In the genomic region with DNA sequence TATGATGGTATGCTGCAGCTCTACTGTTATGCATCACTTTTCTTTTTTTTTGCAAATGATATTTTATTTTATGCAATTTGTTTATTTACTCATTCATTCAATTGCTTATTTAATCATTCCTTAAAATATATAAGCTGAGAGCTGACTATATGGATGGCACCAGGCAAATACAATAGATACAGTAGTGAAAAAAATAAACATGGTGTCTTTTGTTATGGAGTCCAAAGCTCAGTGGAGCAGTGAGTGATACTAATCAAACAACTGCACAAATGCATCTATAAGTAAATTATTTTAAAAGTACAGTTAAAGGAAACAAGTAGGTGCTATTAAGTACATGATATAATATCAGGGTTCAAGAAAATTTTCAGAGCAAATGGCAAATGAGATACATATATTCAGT, we compare ENCODE assay signal across 6 cellular contexts.
DNase-seq lines count a peak whose midpoint lies in the region; ATAC-seq, FAIRE-seq and TF ChIP-seq lines count a peak whose summit lies in the region.
"Not testable (repeated sequence)": the region's sequence is repeated elsewhere in the genome, so short reads cannot be mapped to it uniquely, and the experiment has no call there.

No MANE protein-coding gene starts in this region.

- TF ChIP-seq CTCF in HepG2 (CRISPR knock-in tag; IDR thresholded peaks at IDR 0.05) = not testable (repeated sequence)

- not testable (repeated sequence) for TF ChIP-seq EP300 in HepG2 (IDR thresholded peaks at IDR 0.05; ENCODE audit: low read depth in 2 of 2, low read length in 2 of 2); HepG2 (CRISPR knock-in tag; IDR thresholded peaks at IDR 0.05; ENCODE audit: borderline replicate concordance)

- intact Hi-C loops in HepG2 (cut with micrococcal nuclease; ENCODE audit: unreplicated experiment) = not testable (repeated sequence)

- DNase-seq in DMS53 (lab: John Stamatoyannopoulos, UW) = peak; percentile 40
- not testable (repeated sequence) for DNase-seq in H54 (ENCODE audit: insufficient read length, low spot score); RCC 7860 (ENCODE audit: low spot score); HepG2 (ENCODE audit: low spot score); small intestine

- not testable (repeated sequence) for ATAC-seq in HepG2

- peaks cover 69% of the 10 kb centered on the region for H3K4me1 ChIP-seq in HepG2 (ENCODE audit: insufficient read depth, low read length)
- not testable (repeated sequence) for H3K4me1 ChIP-seq in small intestine (ENCODE audit: control insufficient read depth in 2 of 2, insufficient read depth in 1 of 2, low read depth in 1 of 2, low read length in 1 of 2)

- H3K36me3 ChIP-seq in HepG2 (replicated peaks in 1 of 2; ENCODE audit: control insufficient read depth in 1 of 2, insufficient read depth in 2 of 2, low read length in 2 of 2); small intestine (ENCODE audit: control insufficient read depth in 2 of 2, insufficient read depth in 2 of 2, low read length in 2 of 2): not testable (repeated sequence)

- not testable (repeated sequence) for H3K27me3 ChIP-seq in HepG2 (ENCODE audit: control insufficient read depth in 1 of 2, insufficient read depth in 2 of 2, low read length in 2 of 2); small intestine (ENCODE audit: control insufficient read depth in 2 of 2, insufficient read depth in 2 of 2, low read length in 2 of 2)

- H4K20me1 ChIP-seq in HepG2 (ENCODE audit: insufficient read depth, low read length) = not testable (repeated sequence)

- FAIRE-seq in H54 (lab: Jason Lieb, UNC) = peak; percentile 36
- peak; percentile 21 for FAIRE-seq in RCC 7860 (lab: Jason Lieb, UNC)
- peak; percentile 49 for FAIRE-seq in colon (lab: Jason Lieb, UNC)
- FAIRE-seq in HepG2 (lab: Jason Lieb, UNC) = not testable (repeated sequence)
- FAIRE-seq in small intestine (lab: Jason Lieb, UNC) = peak; percentile 84

- POLR2A ChIA-PET in HepG2 (lab: Yijun Ruan, JAX) = not testable (repeated sequence)

- not testable (repeated sequence) for H3K9ac ChIP-seq in HepG2 (ENCODE audit: insufficient read depth, low read depth, low read length)

- H3K27ac ChIP-seq in HepG2 (ENCODE audit: extremely low read length, insufficient read depth, low read length); small intestine (ENCODE audit: low read depth in 1 of 2, low read length in 1 of 2): not testable (repeated sequence)

- BruUV-seq in HepG2 (replicated peaks; lab: Mats Ljungman, UMichigan) = not testable (repeated sequence)

- not testable (repeated sequence) for H3K79me2 ChIP-seq in HepG2 (ENCODE audit: insufficient read depth, low read length)

- CTCF ChIA-PET in HepG2 (lab: Yijun Ruan, JAX; ENCODE audit: low intra/inter-chr PET ratio, low total read pairs) = not testable (repeated sequence)

- in situ Hi-C loops in HepG2 (cut with HindIII; ENCODE audit: extremely low pct_ligation_motif_present, low pct_unique_long_range_greater_than_20kb) = not testable (repeated sequence)

- not testable (repeated sequence) for H3K9me3 ChIP-seq in HepG2 (ENCODE audit: low read length); small intestine (ENCODE audit: control insufficient read depth, low read depth)

- not testable (repeated sequence) for TF ChIP-seq POLR2A in H54 (IDR thresholded peaks at IDR 0.05; ENCODE audit: low read depth, low read length); HepG2 (IDR thresholded peaks at IDR 0.05; ENCODE audit: insufficient read depth in 1 of 2, low read depth in 2 of 2, low read length in 2 of 2)

- TF ChIP-seq RAD21 in HepG2 (CRISPR knock-in tag; IDR thresholded peaks at IDR 0.05) = not testable (repeated sequence)

- not testable (repeated sequence) for H2AFZ ChIP-seq in HepG2 (ENCODE audit: low read length)

- not testable (repeated sequence) for H3K4me3 ChIP-seq in HepG2 (replicated peaks in 1 of 3; ENCODE audit: insufficient read depth in 1 of 3, low read depth in 2 of 3, low read length in 3 of 3); small intestine (ENCODE audit: low read depth in 1 of 2, low read length in 2 of 2)

- not testable (repeated sequence) for H3K4me2 ChIP-seq in HepG2 (ENCODE audit: low read depth, low read length)

TF ChIP-seq in HepG2, 621 proteins besides CTCF, POLR2A, EP300 and RAD21:
- TF ChIP-seq SOX5 (CRISPR knock-in tag; IDR thresholded peaks at IDR 0.05; ENCODE audit: borderline replicate concordance) (peak; percentile 62; the same call in 1 of the 2 replicates), SOX13 (CRISPR knock-in tag; conservative IDR thresholded peaks at IDR 0.05 in 1 of 2, IDR thresholded peaks at IDR 0.05 in 1 of 2) (peak in 1 of 2 experiments; percentile 61; a peak in 1 of 4 replicates)
- not testable (repeated sequence) for TF ChIP-seq SOX13 (IDR thresholded peaks at IDR 0.05)
TF ChIP-seq in HepG2: peak in this region for 2; not testable (repeated sequence) for 619.
